ENCODE assay signal across 26 cellular contexts in the genomic region with DNA sequence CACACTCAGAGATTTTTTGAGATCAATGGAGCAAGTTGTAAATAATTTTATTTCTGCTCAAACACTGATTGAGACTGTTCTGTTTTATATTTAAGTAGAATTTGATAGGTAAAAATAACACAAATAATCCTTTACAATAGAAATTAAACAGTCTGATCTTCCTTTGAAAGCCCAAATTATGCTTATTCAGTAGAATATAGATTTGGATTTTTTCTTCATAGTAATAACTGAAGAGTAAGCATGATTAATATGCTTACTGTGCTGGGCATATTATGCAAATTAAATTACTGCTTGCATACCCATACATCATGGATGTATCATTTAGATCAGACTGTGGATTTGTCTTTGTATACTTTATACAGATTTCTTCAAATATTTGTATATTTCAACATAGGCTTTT.
"Had no signal": no experiment of that assay in that cellular context is flagged by ENCODE, and none has a peak within 500 bp of the region (broad histone marks: within the 10 kb centered on the region; RNA-seq: fewer than 3 reads in every experiment).

No MANE protein-coding gene starts in this region.

- H3K4me1 ChIP-seq: colonic mucosa, esophagus squamous epithelium, foreskin keratinocyte had no signal

- H3K27me3 ChIP-seq: colonic mucosa, dorsolateral prefrontal cortex, esophagus muscularis mucosa, esophagus squamous epithelium, foreskin keratinocyte, gastrocnemius medialis, gastroesophageal sphincter, heart left ventricle, heart right ventricle had no signal

- H3K27ac ChIP-seq: colonic mucosa, coronary artery, dorsolateral prefrontal cortex, epithelial cell of prostate, esophagus muscularis mucosa, esophagus squamous epithelium, foreskin keratinocyte, gastrocnemius medialis, gastroesophageal sphincter, heart left ventricle, heart right ventricle had no signal

- H3K4me3 ChIP-seq: colonic mucosa, coronary artery, dorsolateral prefrontal cortex, esophagus muscularis mucosa, esophagus squamous epithelium, gastrocnemius medialis, gastroesophageal sphincter, heart left ventricle, heart right ventricle had no signal

- FAIRE-seq: colon, endothelial cell of umbilical vein had no signal

- H3K9me3 ChIP-seq: colonic mucosa, esophagus muscularis mucosa, esophagus squamous epithelium, gastrocnemius medialis, gastroesophageal sphincter had no signal

- H3K36me3 ChIP-seq: colonic mucosa, esophagus muscularis mucosa, esophagus squamous epithelium, gastrocnemius medialis, gastroesophageal sphincter, heart left ventricle, heart right ventricle had no signal

- ATAC-seq: effector memory CD8-positive, alpha-beta T cell; esophagus mucosa; gastrocnemius medialis; gastroesophageal sphincter; heart left ventricle; heart right ventricle had no signal

- DNase-seq: colonic mucosa; cortex of kidney; dermis blood vessel endothelial cell; dorsolateral prefrontal cortex; effector CD4-positive, alpha-beta T cell; effector CD8-positive, alpha-beta T cell; effector memory CD4-positive, alpha-beta T cell; effector memory CD8-positive, alpha-beta T cell; endodermal cell; erythroblast; esophagus squamous epithelium; foreskin fibroblast; foreskin melanocyte; gastrocnemius medialis; glutamatergic neuron; head of caudate nucleus; heart left ventricle; heart right ventricle had no signal
